ENCODE assay signal across 1 cellular context in genomic region chr7:148633761-148634160, GRCh38.
TF ChIP-seq lines count a peak whose summit lies in the region.

No MANE protein-coding gene starts in this region.

TF ChIP-seq in SK-N-SH treated with all-trans-retinoic acid at 6 μM for 48 hours, 23 proteins besides CTCF, POLR2A, EP300 and RAD21 (continued from another document):
- TF ChIP-seq TSHZ2 (CRISPR knock-in tag; IDR thresholded peaks at IDR 0.05) (no peak), ZNF565 (CRISPR knock-in tag; conservative IDR thresholded peaks at IDR 0.05; ENCODE audit: low read depth) (no peak), TOX (CRISPR knock-in tag; IDR thresholded peaks at IDR 0.05; ENCODE audit: borderline replicate concordance) (no peak), POU6F1 (CRISPR knock-in tag; IDR thresholded peaks at IDR 0.05; ENCODE audit: borderline replicate concordance, low read depth) (no peak)
